ENCODE assay signal across 9 cellular contexts in the genomic region with DNA sequence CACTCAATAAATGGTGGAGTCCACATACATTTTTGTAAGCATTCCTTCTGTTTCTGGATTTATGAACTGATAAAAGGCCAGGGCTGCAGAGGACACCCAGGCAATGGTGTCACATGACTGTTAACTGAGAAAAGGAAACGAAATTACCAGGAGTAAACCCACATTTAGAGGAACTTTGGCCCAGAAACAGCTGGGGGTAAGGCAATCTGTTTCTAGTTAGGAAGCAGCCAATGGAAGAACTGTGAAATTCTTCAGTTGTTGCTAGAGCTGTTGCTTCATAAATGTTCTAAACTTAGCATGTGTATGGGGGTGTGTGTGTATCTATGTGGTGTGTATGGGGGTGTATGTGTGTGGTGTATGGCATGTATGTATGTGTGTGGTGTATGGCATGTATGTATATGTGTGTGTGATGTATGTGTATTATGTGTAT. TPM values are rescaled to one million over a fixed set of nuclear protein-coding genes. Genes with fewer than 3 reads are reported as not detected.
A peak's percentile ranks its signal among the peaks of the same experiment; 100 is the strongest.
DNase-seq lines count a peak whose midpoint lies in the region; ATAC-seq and TF ChIP-seq lines count a peak whose summit lies in the region.
"Had no signal": no experiment of that assay in that cellular context is flagged by ENCODE, and none has a peak within 500 bp of the region (broad histone marks: within the 10 kb centered on the region; RNA-seq: fewer than 3 reads in every experiment).

No MANE protein-coding gene starts in this region.

- no peak overlapping the region for H3K4me2 ChIP-seq in mesendoderm (ENCODE audit: low read length)

- peak overlapping the region; percentile 29 for H3K4me3 Mint-ChIP-seq in activated CD8-positive, alpha-beta T cell treated with anti-CD3 and anti-CD28 coated beads for 36 hours

- H3K23ac ChIP-seq in mesendoderm (ENCODE audit: low read length) = no peak overlapping the region

- H3K27me3 ChIP-seq in right cardiac atrium (ENCODE audit: control insufficient read depth, insufficient read depth) (no peaks in the 10 kb centered on the region), mesendoderm (ENCODE audit: insufficient read depth, low read length, poor library complexity) (no peaks in the 10 kb centered on the region)

- TF ChIP-seq CTCF in activated CD8-positive, alpha-beta T cell treated with anti-CD3 and anti-CD28 coated beads for 36 hours (IDR thresholded peaks at IDR 0.05) = no peak

- H2AK5ac ChIP-seq in mesendoderm (ENCODE audit: low read length) = no peak overlapping the region

- H3K27me3 Mint-ChIP-seq in activated CD8-positive, alpha-beta T cell treated with anti-CD3 and anti-CD28 coated beads for 36 hours = no peaks in the 10 kb centered on the region

- H4K8ac ChIP-seq in mesendoderm (ENCODE audit: low read depth, low read length) = no peak overlapping the region

- POLR2A ChIA-PET in activated CD8-positive, alpha-beta T cell treated with anti-CD3 and anti-CD28 coated beads for 36 hours (lab: Charles Lee) = interaction anchor here (0.9 to 4.6 kb wide), 9 partner anchors 10 to 556 kb away, joined by 3 to 25 read pairs (median 3); a partner anchor contains a TSS

- DNase-seq in DMS 273 (lab: John Stamatoyannopoulos, UW; ENCODE audit: unreplicated experiment) (peak; percentile 27), DMS 273 treated with DMSO at 0.1 percent for 48 hours (lab: John Stamatoyannopoulos, UW) (no peak), right cardiac atrium (no peak), mesendoderm (no peak), NCI-H1048 (lab: John Stamatoyannopoulos, UW) (no peak)
- no peak for DNase-seq in activated CD8-positive, alpha-beta T cell treated with anti-CD3 and anti-CD28 coated beads for 36 hours

- H3K27ac Mint-ChIP-seq in activated CD8-positive, alpha-beta T cell treated with anti-CD3 and anti-CD28 coated beads for 36 hours = peak overlapping the region; percentile 92

- peaks cover 23% of the 10 kb centered on the region for H3K36me3 Mint-ChIP-seq in activated CD8-positive, alpha-beta T cell treated with anti-CD3 and anti-CD28 coated beads for 36 hours (ENCODE audit: low read depth)

- H3K18ac ChIP-seq in mesendoderm (ENCODE audit: low read length) = no peak overlapping the region

- no peak overlapping the region for H2BK120ac ChIP-seq in mesendoderm (ENCODE audit: low read depth, low read length)

- intact Hi-C loops in activated CD8-positive, alpha-beta T cell treated with anti-CD3 and anti-CD28 coated beads for 36 hours (cut with micrococcal nuclease) = loop anchor here (5.0 kb wide), 1 partner anchor 58 kb away; no protein-coding TSS in a partner anchor
- intact Hi-C loops in right cardiac atrium (cut with DNase I) = no loop called here

- H3K9ac ChIP-seq in mesendoderm (ENCODE audit: low read length) = no peak overlapping the region

- 23% methylated on average over 1 of the region's 1 CpG for WGBS in right cardiac atrium
- no CpG with 5 or more reads among the region's 1 CpG for WGBS in mesendoderm (ENCODE audit: extremely low coverage, insufficient coverage, low lambda C conversion rate)

- H2BK15ac ChIP-seq in mesendoderm (replicated peaks; ENCODE audit: low read depth) = no peak overlapping the region

- peaks cover 79% of the 10 kb centered on the region for H3K4me1 Mint-ChIP-seq in activated CD8-positive, alpha-beta T cell treated with anti-CD3 and anti-CD28 coated beads for 36 hours (ENCODE audit: low read depth)

- CTCF ChIA-PET in activated CD8-positive, alpha-beta T cell treated with anti-CD3 and anti-CD28 coated beads for 36 hours (lab: Charles Lee) = interaction anchor here (0.9 to 2.5 kb wide), 5 partner anchors 9 to 112 kb away, joined by 3 to 10 read pairs (median 5); no protein-coding TSS in a partner anchor

- H3K9me3 ChIP-seq in right cardiac atrium (ENCODE audit: control insufficient read depth, low read length) = no peaks in the 10 kb centered on the region

- no peak overlapping the region for H3K56ac ChIP-seq in mesendoderm (ENCODE audit: low read length)

- H3K4me1 ChIP-seq in right cardiac atrium (ENCODE audit: control insufficient read depth, insufficient read depth, low read length) (peaks cover 26% of the 10 kb centered on the region), mesendoderm (ENCODE audit: control insufficient read depth, low read depth, low read length) (peaks cover 5% of the 10 kb centered on the region)

- peak overlapping the region; percentile 84 for H3K27ac ChIP-seq in right cardiac atrium (ENCODE audit: low read length)
- peak overlapping the region; percentile 63 for H3K27ac ChIP-seq in temporal lobe (ENCODE audit: low read depth, low read length)
- H3K27ac ChIP-seq in mesendoderm (ENCODE audit: low read depth, low read length) = no peak overlapping the region
- H3K27ac ChIP-seq: 22Rv1 had no signal

- no peak overlapping the region for H3K4ac ChIP-seq in mesendoderm (ENCODE audit: low read depth, low read length)

- H3K36me3 ChIP-seq in mesendoderm (ENCODE audit: control insufficient read depth, insufficient read depth, low read length) = no peaks in the 10 kb centered on the region

- H3K79me1 ChIP-seq in mesendoderm (ENCODE audit: low read length) = no peaks in the 10 kb centered on the region

- peaks cover 9% of the 10 kb centered on the region for H3K9me3 Mint-ChIP-seq in activated CD8-positive, alpha-beta T cell treated with anti-CD3 and anti-CD28 coated beads for 36 hours

- H4K5ac ChIP-seq in mesendoderm (ENCODE audit: low read length) = no peak overlapping the region

- H3K79me2 ChIP-seq in mesendoderm (ENCODE audit: control insufficient read depth, insufficient read depth, low read length) = no peaks in the 10 kb centered on the region

- no peak overlapping the region for H3K4me3 ChIP-seq in right cardiac atrium (ENCODE audit: low read length)
- no peak overlapping the region for H3K4me3 ChIP-seq in mesendoderm (ENCODE audit: low read length)

- no peak overlapping the region for H2BK5ac ChIP-seq in mesendoderm (ENCODE audit: low read length)

- ATAC-seq in activated CD8-positive, alpha-beta T cell treated with anti-CD3 and anti-CD28 coated beads for 36 hours = no peak
- ATAC-seq in right cardiac atrium (peak; percentile 56 to 65), GM18909 (IDR thresholded peaks at IDR 0.05; ENCODE audit: poor library complexity, unreplicated experiment) (no peak)

RNA-seq across cellular contexts. Expression of a gene that starts 11.8 kb away (rescaled TPM):
- total RNA-seq in activated CD8-positive, alpha-beta T cell treated with anti-CD3 and anti-CD28 coated beads for 36 hours = 100 to 1,000 TPM; 186 to 190 TPM
- total RNA-seq in right cardiac atrium (10 to 100 TPM; 61.5 to 82.7 (median 76.2) TPM), temporal lobe (34.2 TPM)
- 39.8 TPM for polyA plus RNA-seq in right cardiac atrium
- 9.4 TPM for polyA plus RNA-seq in mesendoderm (2013, experiment 1 of 2)
- polyA plus RNA-seq in mesendoderm (2013, experiment 2 of 2) = 9.1 TPM

RNA-seq across cellular contexts. Expression of a gene that starts 59.0 kb away (rescaled TPM):
- total RNA-seq in activated CD8-positive, alpha-beta T cell treated with anti-CD3 and anti-CD28 coated beads for 36 hours = 10 to 100 TPM; 41.2 to 44.4 TPM
- total RNA-seq in right cardiac atrium (10 to 100 TPM; 24.5 to 27.8 (median 26.9) TPM), temporal lobe (42.8 TPM)
- polyA plus RNA-seq in right cardiac atrium = 30.0 TPM
- 22.2 TPM for polyA plus RNA-seq in mesendoderm (2013, experiment 1 of 2)
- 22.0 TPM for polyA plus RNA-seq in mesendoderm (2013, experiment 2 of 2)

RNA-seq across cellular contexts. Expression of a gene that starts 59.4 kb away (rescaled TPM):
- 10 to 100 TPM; 34.2 to 35.4 TPM for total RNA-seq in activated CD8-positive, alpha-beta T cell treated with anti-CD3 and anti-CD28 coated beads for 36 hours
- 10 to 100 TPM; 49.4 to 60.7 (median 52.1) TPM for total RNA-seq in right cardiac atrium
- 24.8 TPM for polyA plus RNA-seq in right cardiac atrium
- total RNA-seq in temporal lobe = 109 TPM
- polyA plus RNA-seq in mesendoderm (2013, experiment 1 of 2) = 23.7 TPM
- polyA plus RNA-seq in mesendoderm (2013, experiment 2 of 2) = 22.6 TPM

Comparison
In these comparisons a context has a peak if more than half of its experiments do, and no peak if none do; other contexts are left out.
1. ATAC-seq: peak in right cardiac atrium (2 of 2); none in activated CD8-positive, alpha-beta T cell treated with anti-CD3 and anti-CD28 coated beads for 36 hours (single experiment) and GM18909 (single experiment).